ENCODE assay signal across 15 cellular contexts in genomic region chr13:80955487-80955886, GRCh38.
"Had no signal": no experiment of that assay in that cellular context is flagged by ENCODE, and none has a peak within 500 bp of the region (broad histone marks: within the 10 kb centered on the region; RNA-seq: fewer than 3 reads in every experiment).

No MANE protein-coding gene starts in this region.

- H3K27ac Mint-ChIP-seq: activated CD8-positive, alpha-beta T cell treated with anti-CD3 and anti-CD28 coated beads, Interleukin-2, amount 10 ng/mL, durations not matched to agents 7 days and 5 days; stimulated activated effector memory CD8-positive, alpha-beta T cell treated with anti-CD3 and anti-CD28 coated beads, Interleukin-12 subunit alpha, Interleukin-12 subunit beta, amount 100 ng/mL, for 72 hours had no signal

- H3K9me3 ChIP-seq: tibial nerve, vagina had no signal

- H3K36me3 ChIP-seq: tibial nerve, vagina had no signal

- H3K4me3 ChIP-seq: smooth muscle cell, tibial nerve, vagina had no signal

- H3K36me3 Mint-ChIP-seq: stimulated activated effector memory CD8-positive, alpha-beta T cell treated with anti-CD3 and anti-CD28 coated beads, Interleukin-12 subunit alpha, Interleukin-12 subunit beta, amount 100 ng/mL, for 72 hours had no signal

- H3K4me1 Mint-ChIP-seq: nephron progenitor cell; stimulated activated effector memory CD8-positive, alpha-beta T cell treated with anti-CD3 and anti-CD28 coated beads, Interleukin-12 subunit alpha, Interleukin-12 subunit beta, amount 100 ng/mL, for 72 hours had no signal

- H3K27ac ChIP-seq: tibial nerve, vagina had no signal

- H3K9me3 Mint-ChIP-seq: nephron progenitor cell; stimulated activated effector memory CD8-positive, alpha-beta T cell treated with anti-CD3 and anti-CD28 coated beads, Interleukin-12 subunit alpha, Interleukin-12 subunit beta, amount 100 ng/mL, for 72 hours had no signal

- H3K4me2 ChIP-seq: smooth muscle cell had no signal

- H3K4me1 ChIP-seq: tibial nerve, vagina had no signal

- H3K27me3 ChIP-seq: tibial nerve, vagina had no signal

- ATAC-seq: activated CD8-positive, alpha-beta T cell treated with anti-CD3 and anti-CD28 coated beads, Interleukin-2, amount 10 ng/mL, durations not matched to agents 7 days and 5 days; left ventricle myocardium superior; stimulated activated effector memory CD8-positive, alpha-beta T cell treated with anti-CD3 and anti-CD28 coated beads, Interleukin-12 subunit alpha, Interleukin-12 subunit beta, amount 100 ng/mL, for 72 hours had no signal

- H3K4me3 Mint-ChIP-seq: activated CD8-positive, alpha-beta T cell treated with anti-CD3 and anti-CD28 coated beads, Interleukin-2, amount 10 ng/mL, durations not matched to agents 7 days and 5 days; nephron progenitor cell; stimulated activated effector memory CD8-positive, alpha-beta T cell treated with anti-CD3 and anti-CD28 coated beads, Interleukin-12 subunit alpha, Interleukin-12 subunit beta, amount 100 ng/mL, for 72 hours had no signal

- DNase-seq: activated CD4-positive, alpha-beta T cell treated with anti-CD3 and anti-CD28 coated beads for 4 hours; activated CD8-positive, alpha-beta memory T cell treated with anti-CD3 and anti-CD28 coated beads, Interleukin-2, amount 50 U/mL, for 48 hours; activated CD8-positive, alpha-beta T cell treated with anti-CD3 and anti-CD28 coated beads, Interleukin-2, amount 10 ng/mL, durations not matched to agents 7 days and 5 days; activated naive CD4-positive, alpha-beta T cell treated with Interleukin-2 at 50 U/mL for 16 hours; central memory CD4-positive, alpha-beta T cell; cortex of kidney; effector memory CD4-positive, alpha-beta T cell; erythroblast; islet precursor cell; left ventricle myocardium superior; nephron progenitor cell had no signal
